ENCODE assay signal across 8 cellular contexts in the genomic region with DNA sequence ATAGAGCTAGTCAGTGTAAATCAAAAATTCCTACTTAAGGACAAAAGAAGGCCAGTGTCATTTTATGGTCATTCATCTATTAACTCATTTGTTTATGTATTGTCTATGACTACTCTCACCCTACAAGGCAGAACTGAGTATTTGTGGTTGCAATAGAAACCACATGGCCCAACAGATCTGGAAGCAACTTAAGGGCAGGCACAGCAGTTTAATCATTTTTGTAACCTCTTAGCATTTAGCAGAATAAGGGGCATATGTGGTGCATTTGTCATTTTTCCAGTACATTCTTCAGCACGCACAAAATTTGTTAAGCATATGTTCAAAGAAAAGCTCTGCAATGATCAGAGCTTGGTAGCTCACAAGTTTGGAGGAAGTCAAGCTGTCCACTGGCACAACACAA. TPM values are rescaled to one million over a fixed set of nuclear protein-coding genes. Genes with fewer than 3 reads are reported as not detected.
DNase-seq lines count a peak whose midpoint lies in the region; ATAC-seq and TF ChIP-seq lines count a peak whose summit lies in the region.

No MANE protein-coding gene starts in this region.

- H3K27ac ChIP-seq in SJSA1: peak overlapping the region; percentile 77
- H3K27ac ChIP-seq in skin epidermis: peak overlapping the region in 16 of 21 experiments; percentile 85 to 96 (median 93)

- H3K4me3 ChIP-seq in SJSA1 (peak overlapping the region; percentile 67), fibroblast of pulmonary artery (replicated peaks; ENCODE audit: low read depth, low read length) (peak overlapping the region; percentile 99), skin epidermis (peak overlapping the region; percentile 70 to 86 (median 81))

- intact Hi-C loops in head of caudate nucleus (cut with DNase I): loop anchor here (2.0 to 5.0 kb wide), 3 partner anchors 55 to 192 kb away; partner anchors contain the start of genes C9orf43, CDC26, POLE3 and PRPF4

- peaks cover 21% of the 10 kb centered on the region for H3K36me3 ChIP-seq in SJSA1

- DNase-seq in AG08396 (ENCODE audit: low spot score): peak; percentile 23
- peak; percentile 50 to 59 for DNase-seq in SJSA1 (ENCODE audit: low read depth in 1 of 2, low spot score in 2 of 2)
- no peak for DNase-seq in fibroblast of pulmonary artery (ENCODE audit: low read depth)
- DNase-seq in head of caudate nucleus: no peak
- no peak for DNase-seq in nucleus accumbens (lab: John Stamatoyannopoulos, UW)

- H3K9me3 ChIP-seq in SJSA1 (replicated peaks): no peaks in the 10 kb centered on the region

- H3K4me1 ChIP-seq in SJSA1 (replicated peaks): peaks cover 28% of the 10 kb centered on the region

- no peaks in the 10 kb centered on the region for H3K27me3 ChIP-seq in SJSA1 (replicated peaks)

- ATAC-seq in GM18520 (IDR thresholded peaks at IDR 0.05; ENCODE audit: unreplicated experiment) (peak; percentile 60), HG03060 (IDR thresholded peaks at IDR 0.05; ENCODE audit: low read depth, unreplicated experiment) (peak; percentile 61)

- TF ChIP-seq CTCF in fibroblast of pulmonary artery (IDR thresholded peaks at IDR 0.05; ENCODE audit: low read length, missing control alignments): no peak

RNA-seq across cellular contexts. Expression of gene FKBP15, which starts 1.1 kb away (rescaled TPM):
- total RNA-seq in SJSA1 (2014; rRNA removed; shearing (Covaris generic)): 12.5 and 22.9 TPM in 2 replicates

RNA-seq across cellular contexts. Expression of gene SLC31A1, which starts 1.4 kb away (rescaled TPM):
- total RNA-seq in SJSA1 (2014; rRNA removed; shearing (Covaris generic)): 9.9 and 18.4 TPM in 2 replicates

RNA-seq across cellular contexts. Expression of gene CDC26, which starts 55.4 kb away (rescaled TPM):
- 33.2 and 48.3 TPM in 2 replicates for total RNA-seq in SJSA1 (2014; rRNA removed; shearing (Covaris generic))

RNA-seq across cellular contexts. Expression of gene PRPF4, which starts 55.5 kb away (rescaled TPM):
- total RNA-seq in SJSA1 (2014; rRNA removed; shearing (Covaris generic)): 29.9 and 33.0 TPM in 2 replicates

Comparison
In these comparisons a context has a peak if more than half of its experiments do, and no peak if none do; other contexts are left out.
1. DNase-seq: peak in AG08396 (single experiment) and SJSA1 (2 of 2); none in fibroblast of pulmonary artery (single experiment), head of caudate nucleus (0 of 42) and nucleus accumbens (0 of 56).
2. Peak in every context shown above with its lines, with median percentiles within 50 percentile points of each other: H3K4me3 ChIP-seq.